In the genomic region with DNA sequence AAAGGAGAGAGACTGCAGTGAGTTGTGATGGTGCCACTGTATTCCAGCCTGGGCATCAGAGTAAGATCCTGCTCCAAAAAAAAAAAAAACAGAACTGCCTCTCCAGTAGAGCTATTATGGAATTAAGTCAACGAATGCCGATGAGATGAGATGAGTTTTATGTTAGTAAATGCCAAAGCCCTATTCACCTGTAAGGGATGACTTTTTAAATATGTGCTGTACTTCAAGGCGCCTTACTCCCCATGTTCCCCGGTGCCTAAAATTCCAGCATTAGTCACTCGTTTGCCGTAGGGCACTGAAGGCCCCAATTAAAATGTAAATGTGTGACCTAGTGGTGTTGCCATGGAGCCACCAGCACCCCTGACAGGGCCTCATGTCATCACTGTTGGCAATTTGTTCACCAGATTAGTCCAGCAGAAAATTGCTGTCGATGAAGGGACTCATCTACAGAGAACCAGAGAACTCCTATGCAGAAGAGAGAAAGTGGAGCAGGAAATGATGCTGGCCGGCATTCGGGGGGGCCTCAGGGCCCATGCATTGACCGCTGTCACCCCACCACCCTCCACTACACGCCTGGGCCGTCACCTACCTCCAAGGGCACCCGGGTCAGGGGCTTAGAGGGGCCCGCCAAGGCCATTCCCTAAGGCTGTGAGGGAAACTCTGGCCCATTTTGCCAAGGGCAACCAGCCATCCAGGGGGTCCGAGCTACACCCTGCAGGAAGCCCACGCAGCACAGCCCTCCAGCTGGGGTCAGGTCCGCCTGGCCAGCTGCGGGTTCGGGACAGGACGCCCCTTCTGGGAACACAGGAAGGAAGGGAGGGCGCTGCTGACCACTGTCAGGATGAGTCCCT, we compare ENCODE assay signal across 11 cellular contexts. TPM values are rescaled to one million over a fixed set of nuclear protein-coding genes. Genes with fewer than 3 reads are reported as not detected.
DNase-seq lines count a peak whose midpoint lies in the region; ATAC-seq and TF ChIP-seq lines count a peak whose summit lies in the region.
"Had no signal": no experiment of that assay in that cellular context is flagged by ENCODE, and none has a peak within 500 bp of the region (broad histone marks: within the 10 kb centered on the region; RNA-seq: fewer than 3 reads in every experiment).

No MANE protein-coding gene starts in this region.

- H3K79me2 ChIP-seq in neural cell (replicated peaks; ENCODE audit: insufficient read depth, low read length), result no peaks in the 10 kb centered on the region
- H3K79me2 ChIP-seq: parathyroid adenoma had no signal

- peak; percentile 68 for DNase-seq in G401 (ENCODE audit: low spot score)
- DNase-seq in M059J (ENCODE audit: low read depth), result peak; percentile 99
- peak; percentile 89 for DNase-seq in cerebellar cortex (ENCODE audit: low spot score)
- DNase-seq in Right ventricle myocardium inferior (ENCODE audit: missing footprints), result no peak
- DNase-seq: cortex of kidney, MM.1S, NCI-H510A had no signal

- H3K36me3 ChIP-seq in neural cell (ENCODE audit: insufficient read depth, low read length), result no peaks in the 10 kb centered on the region

- no peaks in the 10 kb centered on the region for H3K27me3 ChIP-seq in neural cell (ENCODE audit: insufficient read depth, low read depth, low read length)

- H3K9me3 ChIP-seq in neural cell (ENCODE audit: low read length), result no peaks in the 10 kb centered on the region

- no peak for TF ChIP-seq EP300 in neural cell (conservative IDR thresholded peaks at IDR 0.05; ENCODE audit: poor library complexity, severe bottlenecking)

- no peaks in the 10 kb centered on the region for H4K20me1 ChIP-seq in neural cell (ENCODE audit: insufficient read depth)

- no peak overlapping the region for H3K9ac ChIP-seq in neural cell (ENCODE audit: low read length)
- H3K9ac ChIP-seq: parathyroid adenoma had no signal

- TF ChIP-seq RAD21 in neural cell (conservative IDR thresholded peaks at IDR 0.05), result no peak

- ATAC-seq in Right ventricle myocardium inferior, result no peak
- ATAC-seq in HG02642 (IDR thresholded peaks at IDR 0.05; ENCODE audit: poor library complexity, unreplicated experiment), result no peak
- no peak for ATAC-seq in GM21367 (IDR thresholded peaks at IDR 0.05; ENCODE audit: unreplicated experiment)

- no peak overlapping the region for H2AFZ ChIP-seq in neural cell (ENCODE audit: low read depth, low read length)
- H2AFZ ChIP-seq: parathyroid adenoma had no signal

- H3K4me3 ChIP-seq in neural cell (ENCODE audit: low read length), result peak overlapping the region; percentile 13

- no peaks in the 10 kb centered on the region for H3F3A ChIP-seq in neural cell (ENCODE audit: insufficient read depth, low read length, poor library complexity, severe bottlenecking)

- no peak overlapping the region for H3K4me2 ChIP-seq in neural cell (ENCODE audit: low read length)

- H3K9me2 ChIP-seq in neural cell (ENCODE audit: insufficient read depth, low read length), result no peaks in the 10 kb centered on the region

- TF ChIP-seq CTCF in neural cell (IDR thresholded peaks at IDR 0.05; ENCODE audit: poor library complexity, severe bottlenecking), result no peak

- intact Hi-C loops in Right ventricle myocardium inferior (cut with DNase I), result no loop called here

- H3K27ac ChIP-seq in neural cell (ENCODE audit: low read length), result no peak overlapping the region
- H3K27ac ChIP-seq: parathyroid adenoma had no signal

- in situ Hi-C loops in G401 (cut with HindIII; ENCODE audit: low sequenced_read_pairs), result no loop called here

TF ChIP-seq in neural cell, 6 proteins besides CTCF, POLR2A, EP300 and RAD21:
- no peak for TF ChIP-seq POLR2AphosphoS5 (IDR thresholded peaks at IDR 0.05)
- TF ChIP-seq MXI1 (conservative IDR thresholded peaks at IDR 0.05; ENCODE audit: poor library complexity, severe bottlenecking), result no peak
- TF ChIP-seq, protein P1, sequence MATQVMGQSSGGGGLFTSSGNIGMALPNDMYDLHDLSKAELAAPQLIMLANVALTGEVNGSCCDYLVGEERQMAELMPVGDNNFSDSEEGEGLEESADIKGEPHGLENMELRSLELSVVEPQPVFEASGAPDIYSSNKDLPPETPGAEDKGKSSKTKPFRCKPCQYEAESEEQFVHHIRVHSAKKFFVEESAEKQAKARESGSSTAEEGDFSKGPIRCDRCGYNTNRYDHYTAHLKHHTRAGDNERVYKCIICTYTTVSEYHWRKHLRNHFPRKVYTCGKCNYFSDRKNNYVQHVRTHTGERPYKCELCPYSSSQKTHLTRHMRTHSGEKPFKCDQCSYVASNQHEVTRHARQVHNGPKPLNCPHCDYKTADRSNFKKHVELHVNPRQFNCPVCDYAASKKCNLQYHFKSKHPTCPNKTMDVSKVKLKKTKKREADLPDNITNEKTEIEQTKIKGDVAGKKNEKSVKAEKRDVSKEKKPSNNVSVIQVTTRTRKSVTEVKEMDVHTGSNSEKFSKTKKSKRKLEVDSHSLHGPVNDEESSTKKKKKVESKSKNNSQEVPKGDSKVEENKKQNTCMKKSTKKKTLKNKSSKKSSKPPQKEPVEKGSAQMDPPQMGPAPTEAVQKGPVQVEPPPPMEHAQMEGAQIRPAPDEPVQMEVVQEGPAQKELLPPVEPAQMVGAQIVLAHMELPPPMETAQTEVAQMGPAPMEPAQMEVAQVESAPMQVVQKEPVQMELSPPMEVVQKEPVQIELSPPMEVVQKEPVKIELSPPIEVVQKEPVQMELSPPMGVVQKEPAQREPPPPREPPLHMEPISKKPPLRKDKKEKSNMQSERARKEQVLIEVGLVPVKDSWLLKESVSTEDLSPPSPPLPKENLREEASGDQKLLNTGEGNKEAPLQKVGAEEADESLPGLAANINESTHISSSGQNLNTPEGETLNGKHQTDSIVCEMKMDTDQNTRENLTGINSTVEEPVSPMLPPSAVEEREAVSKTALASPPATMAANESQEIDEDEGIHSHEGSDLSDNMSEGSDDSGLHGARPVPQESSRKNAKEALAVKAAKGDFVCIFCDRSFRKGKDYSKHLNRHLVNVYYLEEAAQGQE (IDR thresholded peaks at IDR 0.05; ENCODE audit: borderline replicate concordance), result no peak
- TF ChIP-seq EZH2 (IDR thresholded peaks at IDR 0.05; ENCODE audit: borderline replicate concordance, insufficient read depth, low read length, poor library complexity, severe bottlenecking), result no peak
- no peak for TF ChIP-seq SMC3 (conservative IDR thresholded peaks at IDR 0.05; ENCODE audit: poor library complexity)
- no peak for TF ChIP-seq TAF1 (IDR thresholded peaks at IDR 0.05; ENCODE audit: low read depth)
TF ChIP-seq in neural cell: peak in this region for 0.

RNA-seq across cellular contexts. Expression of a gene that starts 17.8 kb away (rescaled TPM):
- total RNA-seq in G401 (2014; rRNA removed; shearing (Covaris generic)), result 24.5 and 36.5 TPM in 2 replicates
- total RNA-seq in M059J (2014; rRNA removed; shearing (Covaris generic)), result 7.5 and 9.9 TPM in 2 replicates
- polyA plus RNA-seq in neural cell, result 0.05 TPM in 1 of 2 replicates, not detected in the other
- polyA minus RNA-seq in neural cell, result 0.12 and 0.24 TPM in 2 replicates
- 0.27 TPM for total RNA-seq in Right ventricle myocardium inferior

RNA-seq across cellular contexts. Expression of a gene that starts 37.9 kb away (rescaled TPM):
- total RNA-seq in G401 (2014; rRNA removed; shearing (Covaris generic)), result not detected in 2 replicates
- total RNA-seq in M059J (2014; rRNA removed; shearing (Covaris generic)), result not detected in 2 replicates
- polyA plus RNA-seq in neural cell, result not detected in 2 replicates
- polyA minus RNA-seq in neural cell, result not detected in 2 replicates
- total RNA-seq in Right ventricle myocardium inferior, result 0.19 TPM
